Comparison of ENCODE assay signal across 1 cellular context in the genomic region with DNA sequence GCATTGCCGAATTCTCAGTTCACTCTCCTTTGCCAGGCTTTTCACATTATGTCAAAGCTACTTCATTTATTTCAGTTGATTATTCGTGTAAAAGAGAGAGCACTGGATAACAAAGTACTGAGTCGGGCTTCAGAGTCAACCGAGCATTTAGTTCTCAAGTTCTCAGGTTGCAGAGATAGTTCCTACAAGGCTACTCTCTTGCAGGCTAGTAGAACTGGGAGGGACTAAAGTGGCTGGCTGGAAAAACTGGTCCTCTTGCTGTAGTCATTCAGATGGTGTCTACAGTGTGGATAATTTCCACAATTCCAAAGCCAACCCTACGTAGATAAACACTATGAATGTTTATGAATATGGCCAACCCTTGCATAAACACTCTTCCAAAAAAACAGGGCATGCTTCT.
TF ChIP-seq lines count a peak whose summit lies in the region.

No MANE protein-coding gene starts in this region.

TF ChIP-seq in HepG2, 621 proteins besides CTCF, POLR2A, EP300 and RAD21 (continued from another document):
- TF ChIP-seq ZHX1 (CRISPR knock-in tag; IDR thresholded peaks at IDR 0.05; ENCODE audit: low read depth) (no peak), ZNF788 (CRISPR knock-in tag; IDR thresholded peaks at IDR 0.05; ENCODE audit: borderline replicate concordance) (no peak), CHD4 (IDR thresholded peaks at IDR 0.05; ENCODE audit: borderline replicate concordance, low read length) (no peak), LRRFIP1 (CRISPR knock-in tag; conservative IDR thresholded peaks at IDR 0.05) (no peak), HBP1 (CRISPR knock-in tag; IDR thresholded peaks at IDR 0.05; ENCODE audit: low read depth) (no peak), ZNF75D (CRISPR knock-in tag; IDR thresholded peaks at IDR 0.05; ENCODE audit: borderline replicate concordance) (no peak), ZNF839 (CRISPR knock-in tag; IDR thresholded peaks at IDR 0.05; ENCODE audit: borderline replicate concordance) (no peak), ZNF451 (CRISPR knock-in tag; IDR thresholded peaks at IDR 0.05) (no peak), TBX3 (IDR thresholded peaks at IDR 0.05; ENCODE audit: borderline replicate concordance) (no peak), NR1H2 (CRISPR knock-in tag; IDR thresholded peaks at IDR 0.05; ENCODE audit: borderline replicate concordance, low read depth) (no peak), KLF11 (CRISPR knock-in tag; IDR thresholded peaks at IDR 0.05) (no peak)
